8 cellular contexts compared by ENCODE assay signal in genomic region chr4:52721968-52722814, GRCh38. TPM values are rescaled to one million over a fixed set of nuclear protein-coding genes. Genes with fewer than 3 reads are reported as not detected.
DNase-seq lines count a peak whose midpoint lies in the region; ATAC-seq, FAIRE-seq and TF ChIP-seq lines count a peak whose summit lies in the region.

No MANE protein-coding gene starts in this region.

- no peaks in the 10 kb centered on the region for H3K4me1 ChIP-seq in HepG2 (ENCODE audit: insufficient read depth, low read length)

- no peaks in the 10 kb centered on the region for H4K20me1 ChIP-seq in HepG2 (ENCODE audit: insufficient read depth, low read length)

- peak; percentile 96 for TF ChIP-seq POLR2A in GM19193 (IDR thresholded peaks at IDR 0.05; ENCODE audit: extremely low read depth, insufficient read depth, insufficient read length)
- peak; percentile 77 to 78 for TF ChIP-seq POLR2A in HepG2 (IDR thresholded peaks at IDR 0.05; ENCODE audit: insufficient read depth in 1 of 2, low read depth in 2 of 2, low read length in 2 of 2)

- TF ChIP-seq CTCF in HepG2 (CRISPR knock-in tag; IDR thresholded peaks at IDR 0.05): no peak

- peak overlapping the region; percentile 63 for H3K27ac ChIP-seq in HepG2 (ENCODE audit: extremely low read length, insufficient read depth, low read length)

- H3K4me3 ChIP-seq in HepG2 (replicated peaks in 1 of 3; ENCODE audit: insufficient read depth in 1 of 3, low read depth in 2 of 3, low read length in 3 of 3): peak overlapping the region; percentile 45 to 74 (median 67)

- no peaks in the 10 kb centered on the region for H3K27me3 ChIP-seq in HepG2 (ENCODE audit: control insufficient read depth in 1 of 2, insufficient read depth in 2 of 2, low read length in 2 of 2)

- peak; percentile 96 for ATAC-seq in HG03439 (IDR thresholded peaks at IDR 0.05; ENCODE audit: unreplicated experiment)
- peak; percentile 94 for ATAC-seq in HepG2

- H3K9ac ChIP-seq in HepG2 (ENCODE audit: insufficient read depth, low read depth, low read length): peak overlapping the region; percentile 70

- WGBS in HepG2 (ENCODE audit: low lambda C conversion rate): 69% methylated on average over 33 of the region's 56 CpGs

- FAIRE-seq in HepG2 (lab: Jason Lieb, UNC): peak; percentile 81

- BruUV-seq in HepG2 (replicated peaks; lab: Mats Ljungman, UMichigan): TSS peak; percentile 88

- no peaks in the 10 kb centered on the region for H3K79me2 ChIP-seq in HepG2 (ENCODE audit: insufficient read depth, low read length)

- in situ Hi-C loops in HepG2 (cut with HindIII; ENCODE audit: extremely low pct_ligation_motif_present, low pct_unique_long_range_greater_than_20kb): loop anchor here (25.0 kb wide), 1 partner anchor 265 kb away; no protein-coding TSS in a partner anchor

- intact Hi-C loops in HepG2 (cut with micrococcal nuclease; ENCODE audit: unreplicated experiment): loop anchor here (5.0 kb wide), 1 partner anchor 260 kb away; no protein-coding TSS in a partner anchor

- H3K4me2 ChIP-seq in HepG2 (ENCODE audit: low read depth, low read length): peak overlapping the region; percentile 75

- H3K9me3 ChIP-seq in HepG2 (ENCODE audit: low read length): no peaks in the 10 kb centered on the region

- DNase-seq in Ammon's horn (ENCODE audit: low spot score) (peak; percentile 99), NCI-H524 treated with DMSO at 0.1 percent for 48 hours (lab: John Stamatoyannopoulos, UW) (peak; percentile 47), dermis microvascular lymphatic vessel endothelial cell (ENCODE audit: low read depth in 2 of 2) (peak; percentile 88 to 98), HepG2 (ENCODE audit: low spot score) (peak; percentile 81)
- DNase-seq in activated CD4-positive, alpha-beta T cell treated with anti-CD3 and anti-CD28 coated beads, Interleukin-2, amount 50 U/mL, for 4 hours: peak; percentile 85 to 88
- peak; percentile 79 to 82 for DNase-seq in stimulated activated CD4-positive, alpha-beta T cell treated with anti-CD3 and anti-CD28 coated beads, Interleukin-2, amount 100 ng/mL, for 48 hours

- peak; percentile 9; the same call in 1 of the 2 replicates for TF ChIP-seq RAD21 in HepG2 (CRISPR knock-in tag; IDR thresholded peaks at IDR 0.05)

- CTCF ChIA-PET in HepG2 (lab: Yijun Ruan, JAX; ENCODE audit: low intra/inter-chr PET ratio, low total read pairs): no interaction called here

- peak overlapping the region; percentile 87 for H2AFZ ChIP-seq in HepG2 (ENCODE audit: low read length)

- TF ChIP-seq EP300 in HepG2 (IDR thresholded peaks at IDR 0.05; ENCODE audit: low read depth in 2 of 2, low read length in 2 of 2): no peak
- no peak for TF ChIP-seq EP300 in HepG2 (CRISPR knock-in tag; IDR thresholded peaks at IDR 0.05; ENCODE audit: borderline replicate concordance)

- peaks cover 0 to 10% of the 10 kb centered on the region in 2 experiments; a peak in 1 of 5 replicates for H3K36me3 ChIP-seq in HepG2 (replicated peaks in 1 of 2; ENCODE audit: control insufficient read depth in 1 of 2, insufficient read depth in 2 of 2, low read length in 2 of 2)

- POLR2A ChIA-PET in HepG2 (lab: Yijun Ruan, JAX): interaction anchor here (0.7 to 3.9 kb wide), 4 partner anchors 10 to 64 kb away, joined by 3 to 81 read pairs (median 5); no protein-coding TSS in a partner anchor

TF ChIP-seq in HepG2, 621 proteins besides CTCF, POLR2A, EP300 and RAD21 (continues in another document):
- TF ChIP-seq ZNF670 (CRISPR knock-in tag; IDR thresholded peaks at IDR 0.05; ENCODE audit: borderline replicate concordance) (no peak), FLYWCH1 (CRISPR knock-in tag; IDR thresholded peaks at IDR 0.05) (no peak), DBP (CRISPR knock-in tag; IDR thresholded peaks at IDR 0.05; ENCODE audit: not compliant biosample characterization) (no peak), ATF7 (IDR thresholded peaks at IDR 0.05) (no peak), ATF7 (CRISPR knock-in tag; IDR thresholded peaks at IDR 0.05) (no peak), MED1 (CRISPR knock-in tag; IDR thresholded peaks at IDR 0.05) (no peak), MAZ (IDR thresholded peaks at IDR 0.05; ENCODE audit: borderline replicate concordance, low read depth, low read length) (no peak), MAZ (CRISPR knock-in tag; IDR thresholded peaks at IDR 0.05; ENCODE audit: low read depth) (no peak), JUNB (CRISPR knock-in tag; IDR thresholded peaks at IDR 0.05; ENCODE audit: borderline replicate concordance) (no peak), TRIM22 (IDR thresholded peaks at IDR 0.05) (no peak), ZBTB1 (CRISPR knock-in tag; IDR thresholded peaks at IDR 0.05; ENCODE audit: borderline replicate concordance) (no peak), ZNF790 (CRISPR knock-in tag; IDR thresholded peaks at IDR 0.05; ENCODE audit: borderline replicate concordance) (no peak), ZNF180 (CRISPR knock-in tag; IDR thresholded peaks at IDR 0.05; ENCODE audit: borderline replicate concordance, low read depth) (no peak), ISL2 (CRISPR knock-in tag; IDR thresholded peaks at IDR 0.05) (no peak), PAWR (CRISPR knock-in tag; IDR thresholded peaks at IDR 0.05; ENCODE audit: borderline replicate concordance) (no peak), YEATS2 (CRISPR knock-in tag; IDR thresholded peaks at IDR 0.05; ENCODE audit: borderline replicate concordance) (no peak; the same call in 1 of the 2 replicates)

RNA-seq across cellular contexts. Expression of gene ERVMER34-1, which starts 29.0 kb away (rescaled TPM):
- under 0.01 TPM in 2 replicates for total RNA-seq in dermis microvascular lymphatic vessel endothelial cell
- 0.24 and 0.35 TPM in 2 replicates for total RNA-seq in HepG2 (2016; rRNA removed; fragmentation: Illumina TruSeq; extraction: Trizol)
- not detected in 2 replicates for total RNA-seq in HepG2 (2016; cell fraction: cytosol; rRNA removed; fragmentation: Illumina TruSeq; extraction: Trizol; ENCODE audit: low read depth)
- 0.19 and 0.40 TPM in 2 replicates for total RNA-seq in HepG2 (2016; cell fraction: insoluble cytoplasmic fraction; rRNA removed; fragmentation: Illumina TruSeq; extraction: Trizol)
- total RNA-seq in HepG2 (2016; cell fraction: membrane; rRNA removed; fragmentation: Illumina TruSeq; extraction: Trizol): 0.15 and 0.24 TPM in 2 replicates
- total RNA-seq in HepG2 (2016; cell fraction: nucleus; rRNA removed; fragmentation: Illumina TruSeq; extraction: Trizol): 0.12 TPM in 1 of 2 replicates, not detected in the other
- polyA plus RNA-seq in HepG2 (2011; rRNA removed): 0.03 and 0.04 TPM in 2 replicates
- polyA plus RNA-seq in HepG2 (2011; cell fraction: cytosol; rRNA removed): 0.03 and 0.05 TPM in 2 replicates
- polyA plus RNA-seq in HepG2 (2011; cell fraction: nucleus; rRNA removed): not detected in 2 replicates
- polyA plus RNA-seq in HepG2 (2012): 0.04 and 0.05 TPM in 2 replicates
- 0.10 and 0.12 TPM in 2 replicates for polyA plus RNA-seq in HepG2 (2016; cell fraction: cytosol; fragmentation: Illumina TruSeq; extraction: Trizol; ENCODE audit: low read depth)
- polyA plus RNA-seq in HepG2 (2016; cell fraction: insoluble cytoplasmic fraction; fragmentation: Illumina TruSeq; extraction: Trizol; ENCODE audit: low read depth): 0.15 and 0.25 TPM in 2 replicates
- 0.13 and 0.14 TPM in 2 replicates for polyA plus RNA-seq in HepG2 (2016; cell fraction: membrane; fragmentation: Illumina TruSeq; extraction: Trizol; ENCODE audit: low read depth)
- polyA plus RNA-seq in HepG2 (2016; cell fraction: nucleus; fragmentation: Illumina TruSeq; extraction: Trizol; ENCODE audit: insufficient read depth, low read depth): 0.44 TPM in 1 of 2 replicates, not detected in the other
- polyA minus RNA-seq in HepG2 (2011; rRNA and poly(A)+ RNA removed; ENCODE audit: low replicate concordance): not detected in 2 replicates
- not detected in 2 replicates for polyA minus RNA-seq in HepG2 (2011; cell fraction: cytosol; rRNA and poly(A)+ RNA removed)
- polyA minus RNA-seq in HepG2 (2011; cell fraction: nucleus; rRNA and poly(A)+ RNA removed): 0.12 TPM in 1 of 2 replicates, not detected in the other

Comparison
In these comparisons a context has a peak if more than half of its experiments do, and no peak if none do; other contexts are left out.
1. Peak in every context shown above with its lines: DNase-seq, ATAC-seq, H3K4me3 ChIP-seq and H3K27ac ChIP-seq.
2. DNase-seq: peak in every context shown above with its lines; median percentile 99 in Ammon's horn; 93 in dermis microvascular lymphatic vessel endothelial cell; 86 in activated CD4-positive, alpha-beta T cell treated with anti-CD3 and anti-CD28 coated beads, Interleukin-2, amount 50 U/mL, for 4 hours; 81 in HepG2; 80 in stimulated activated CD4-positive, alpha-beta T cell treated with anti-CD3 and anti-CD28 coated beads, Interleukin-2, amount 100 ng/mL, for 48 hours; 47 in NCI-H524 treated with DMSO at 0.1 percent for 48 hours.